18 cellular contexts compared by ENCODE assay signal in genomic region chr17:82662711-82663261, GRCh38. TPM values are rescaled to one million over a fixed set of nuclear protein-coding genes. Genes with fewer than 3 reads are reported as not detected.
DNase-seq lines count a peak whose midpoint lies in the region; ATAC-seq and TF ChIP-seq lines count a peak whose summit lies in the region.
"Had no signal": no experiment of that assay in that cellular context is flagged by ENCODE, and none has a peak within 500 bp of the region (broad histone marks: within the 10 kb centered on the region; RNA-seq: fewer than 3 reads in every experiment).

No MANE protein-coding gene starts in this region.

- H2BK5ac ChIP-seq in mesenchymal stem cell (ENCODE audit: low read depth, low read length, poor library complexity, severe bottlenecking), result no peak overlapping the region

- H3K4me2 ChIP-seq in mammary epithelial cell (ENCODE audit: insufficient read depth, low read depth, low read length), result no peak overlapping the region
- H3K4me2 ChIP-seq in mesenchymal stem cell (ENCODE audit: low read length, poor library complexity, severe bottlenecking), result no peak overlapping the region

- H3K23ac ChIP-seq in mesenchymal stem cell (ENCODE audit: low read length in 2 of 2), result no peak overlapping the region

- H3K36me3 ChIP-seq in mammary epithelial cell (ENCODE audit: insufficient read depth, low read length) (no peaks in the 10 kb centered on the region), mesenchymal stem cell (ENCODE audit: control insufficient read depth in 1 of 2, insufficient read depth in 2 of 2, low read depth in 1 of 2, low read length in 2 of 2) (peaks cover 7 to 69% of the 10 kb centered on the region in 2 experiments), spleen (peaks cover 0 to 22% (median 0%) of the 10 kb centered on the region in 6 donors)

- H2BK120ac ChIP-seq in mesenchymal stem cell (ENCODE audit: low read depth, low read length), result no peak overlapping the region

- no peak overlapping the region for H2BK12ac ChIP-seq in mesenchymal stem cell (ENCODE audit: low read length in 2 of 2)

- no peak overlapping the region for H4K8ac ChIP-seq in mesenchymal stem cell (ENCODE audit: low read length)

- no peak for ATAC-seq in HG02678 (IDR thresholded peaks at IDR 0.05; ENCODE audit: unreplicated experiment)
- ATAC-seq: HCT116 had no signal

- H3K9me3 Mint-ChIP-seq in MCF 10A (ENCODE audit: unreplicated experiment), result no peaks in the 10 kb centered on the region

- no peak overlapping the region for H2AK5ac ChIP-seq in mesenchymal stem cell (ENCODE audit: low read length, severe bottlenecking)

- no peak overlapping the region for H2AFZ ChIP-seq in mammary epithelial cell (ENCODE audit: low read depth, low read length)
- no peak overlapping the region for H2AFZ ChIP-seq in mesenchymal stem cell (ENCODE audit: low read depth, low read length)

- H3K18ac ChIP-seq in mesenchymal stem cell (ENCODE audit: low read depth in 1 of 2, low read length in 2 of 2), result no peak overlapping the region

- no peak overlapping the region for H3K4ac ChIP-seq in mesenchymal stem cell (ENCODE audit: low read depth in 1 of 2, low read length in 2 of 2)

- intact Hi-C loops in MCF 10A (cut with micrococcal nuclease) (no loop called here), mammary epithelial cell (cut with micrococcal nuclease) (no loop called here), dorsolateral prefrontal cortex (cut with DNase I) (no loop called here), spleen (cut with DNase I; ENCODE audit: low total_unique reads) (no loop called here)

- peaks cover 3% of the 10 kb centered on the region for H3K79me1 ChIP-seq in mesenchymal stem cell (replicated peaks; ENCODE audit: low read length, poor library complexity, severe bottlenecking)

- peaks cover 6% of the 10 kb centered on the region for H3K36me3 Mint-ChIP-seq in MCF 10A (ENCODE audit: insufficient read depth, unreplicated experiment)

- H3K4me1 Mint-ChIP-seq in MCF 10A (ENCODE audit: insufficient read depth, unreplicated experiment), result no peaks in the 10 kb centered on the region

- H3K4me3 ChIP-seq in mammary epithelial cell (replicated peaks in 1 of 3; ENCODE audit: insufficient read depth in 1 of 3, low read depth in 2 of 3, low read length in 3 of 3) (no peak overlapping the region), dorsolateral prefrontal cortex (peak overlapping the region in 21 of 59 donors; percentile 30 to 60 (median 44)), mesenchymal stem cell (ENCODE audit: insufficient read depth in 1 of 2, low read depth in 1 of 2, low read length in 2 of 2) (no peak overlapping the region), spleen (no peak overlapping the region)

- H3K9ac ChIP-seq in mammary epithelial cell (ENCODE audit: insufficient read depth, low read length) (no peak overlapping the region), mesenchymal stem cell (ENCODE audit: low read length) (no peak overlapping the region)

- POLR2A ChIA-PET in MCF 10A (lab: Yijun Ruan, JAX), result interaction anchor here (0.6 kb wide), 1 partner anchor 10 kb away, joined by 3 read pairs; no protein-coding TSS in a partner anchor

- TF ChIP-seq CTCF in MCF 10A (IDR thresholded peaks at IDR 0.05; ENCODE audit: unreplicated experiment), result no peak
- TF ChIP-seq CTCF in mammary epithelial cell (conservative IDR thresholded peaks at IDR 0.05 in 1 of 2, IDR thresholded peaks at IDR 0.05 in 1 of 2; ENCODE audit: extremely low read depth in 1 of 2, insufficient read depth in 1 of 2, low read depth in 1 of 2, low read length in 2 of 2), result no peak
- no peak for TF ChIP-seq CTCF in dorsolateral prefrontal cortex (IDR thresholded peaks at IDR 0.05 in 54 of 56, conservative IDR thresholded peaks at IDR 0.05 in 2 of 56; ENCODE audit: low read depth in 1 of 56, partially characterized antibody in 56 of 56)
- TF ChIP-seq CTCF in spleen (IDR thresholded peaks at IDR 0.05 in 8 of 11, conservative IDR thresholded peaks at IDR 0.05 in 3 of 11), result no peak

- no peak overlapping the region for H3K4me3 Mint-ChIP-seq in MCF 10A (ENCODE audit: unreplicated experiment)

- no peaks in the 10 kb centered on the region for H3K4me1 ChIP-seq in mammary epithelial cell (ENCODE audit: insufficient read depth, low read length)
- peaks cover 6% of the 10 kb centered on the region for H3K4me1 ChIP-seq in mesenchymal stem cell (ENCODE audit: control insufficient read depth, insufficient read depth, low read depth, low read length)
- no peaks in the 10 kb centered on the region for H3K4me1 ChIP-seq in spleen

- H3K14ac ChIP-seq in mesenchymal stem cell (ENCODE audit: low read length in 2 of 2), result no peak overlapping the region

- no peak overlapping the region for H4K91ac ChIP-seq in mesenchymal stem cell (ENCODE audit: low read length)

- CTCF ChIA-PET in MCF 10A (lab: Yijun Ruan, JAX), result no interaction called here
- CTCF ChIA-PET in mammary epithelial cell (lab: Charles Lee; ENCODE audit: low non-redundant PET), result no interaction called here

- peak overlapping the region; percentile 75 for H3K27ac Mint-ChIP-seq in MCF 10A (ENCODE audit: low read depth, unreplicated experiment)

- H3K27me3 Mint-ChIP-seq in MCF 10A (ENCODE audit: insufficient read depth, unreplicated experiment), result no peaks in the 10 kb centered on the region

- no TSS peak for BruUV-seq in MCF 10A (replicated peaks; lab: Mats Ljungman, UMichigan)
- BruUV-seq in mammary epithelial cell (replicated peaks; lab: Mats Ljungman, UMichigan), result no TSS peak

- no peak for DNase-seq in MCF 10A (ENCODE audit: unreplicated experiment)
- no peak for DNase-seq in mammary epithelial cell
- peak in 3 of 10 donors; percentile 26 to 36 (median 35) for DNase-seq in dorsolateral prefrontal cortex
- no peak for DNase-seq in mesenchymal stem cell
- DNase-seq in spleen, result peak; percentile 62
- DNase-seq in D341Med (ENCODE audit: low spot score), result no peak
- DNase-seq in NCI-H1092 (lab: John Stamatoyannopoulos, UW), result no peak
- DNase-seq: AML-193, DMS79, Karpas-422, NCI-H1417, NCI-H187, NCI-H2107, NCI-H446 treated with DMSO at 0.1 percent for 48 hours, NCI-H526 treated with DMSO at 0.1 percent for 48 hours, SHP77 had no signal

- H3K27me3 ChIP-seq in mammary epithelial cell (ENCODE audit: insufficient read depth, low read length), result no peaks in the 10 kb centered on the region
- H3K27me3 ChIP-seq in dorsolateral prefrontal cortex, result no peaks in the 10 kb centered on the region
- H3K27me3 ChIP-seq in mesenchymal stem cell (ENCODE audit: control insufficient read depth in 1 of 2, insufficient read depth in 1 of 2, low read length in 2 of 2), result no peaks in the 10 kb centered on the region
- H3K27me3 ChIP-seq in spleen (replicated peaks in 1 of 7), result no peaks in the 10 kb centered on the region

- no peaks in the 10 kb centered on the region for H3K9me3 ChIP-seq in mammary epithelial cell (replicated peaks; ENCODE audit: insufficient read depth, low read length)
- no peaks in the 10 kb centered on the region for H3K9me3 ChIP-seq in mesenchymal stem cell (ENCODE audit: control insufficient read depth, low read length)
- H3K9me3 ChIP-seq in spleen, result no peaks in the 10 kb centered on the region

- in situ Hi-C loops in mammary epithelial cell (cut with MboI; ENCODE audit: low sequenced_read_pairs in 2 of 2), result no loop called here

- no peaks in the 10 kb centered on the region for H4K20me1 ChIP-seq in mammary epithelial cell (ENCODE audit: insufficient read depth, low read length)

- dilution Hi-C loops in mammary epithelial cell (cut with HindIII; ENCODE audit: low sequenced_read_pairs), result no loop called here

- H3K79me2 ChIP-seq in mammary epithelial cell (ENCODE audit: insufficient read depth, low read length), result no peaks in the 10 kb centered on the region

- no peak for TF ChIP-seq POLR2A in spleen (IDR thresholded peaks at IDR 0.05)

- 92% methylated on average over 10 of the region's 20 CpGs for WGBS in mammary epithelial cell (ENCODE audit: low coverage, missing lambda C conversion rate)
- 87% methylated on average over 20 of the region's 20 CpGs for WGBS in mesenchymal stem cell
- 82 to 92% (median 89%) methylated on average over 18 to 20 of the region's 20 CpGs for WGBS in spleen, 5 donors

- H3K27ac ChIP-seq in mammary epithelial cell (ENCODE audit: insufficient read depth, low read depth, low read length) (no peak overlapping the region), dorsolateral prefrontal cortex (peak overlapping the region in 40 of 59 donors; percentile 4 to 87 (median 58)), mesenchymal stem cell (ENCODE audit: low read length, poor library complexity, severe bottlenecking) (no peak overlapping the region), spleen (no peak overlapping the region)

- peak overlapping the region; percentile 9 for H2BK15ac ChIP-seq in mesenchymal stem cell (ENCODE audit: low read depth, poor library complexity, severe bottlenecking)

RNA-seq across cellular contexts. Expression of gene WDR45B, which starts 14.5 kb away (rescaled TPM):
- 87.3 and 88.3 TPM in 2 replicates for total RNA-seq in MCF 10A (2022)
- 10 to 100 TPM; 62.2 to 68.4 TPM for total RNA-seq in mammary epithelial cell
- polyA plus RNA-seq in mammary epithelial cell, result 71.9 TPM
- polyA minus RNA-seq in mammary epithelial cell, result 71.2 TPM
- total RNA-seq in dorsolateral prefrontal cortex, result 100 to 1,000 TPM in 7 of 120 experiments, 10 to 100 TPM in 113; 61.0 to 110 (median 83.4) TPM
- polyA plus RNA-seq in mesenchymal stem cell (2013, experiment 1 of 2), result 65.7 TPM
- 65.3 TPM for polyA plus RNA-seq in mesenchymal stem cell (2013, experiment 2 of 2)
- 10 to 100 TPM; 62.6 to 80.2 (median 67.0) TPM for total RNA-seq in spleen
- 10 to 100 TPM; 30.9 to 52.7 (median 34.9) TPM for polyA plus RNA-seq in spleen

RNA-seq across cellular contexts. Expression of gene RAB40B, which starts 35.7 kb away (rescaled TPM):
- total RNA-seq in MCF 10A (2022) (5.9 and 6.3 TPM in 2 replicates), mammary epithelial cell (10 to 100 TPM; 13.3 to 17.8 TPM), dorsolateral prefrontal cortex (100 to 1,000 TPM in 68 of 120 experiments, 10 to 100 TPM in 52; 61.9 to 320 (median 103) TPM), spleen (10 to 100 TPM in 2 of 7 donors, 1 to 10 TPM in 5; 4.1 to 13.6 (median 5.5) TPM)
- polyA plus RNA-seq in mammary epithelial cell (16.5 TPM), spleen (1 to 10 TPM; 5.3 to 8.6 (median 8.5) TPM)
- polyA minus RNA-seq in mammary epithelial cell, result 10.5 TPM
- 8.5 TPM for polyA plus RNA-seq in mesenchymal stem cell (2013, experiment 1 of 2)
- 7.7 TPM for polyA plus RNA-seq in mesenchymal stem cell (2013, experiment 2 of 2)

RNA-seq across cellular contexts. Expression of gene FN3KRP, which starts 53.7 kb away (rescaled TPM):
- total RNA-seq in MCF 10A (2022), result 21.5 and 24.4 TPM in 2 replicates
- total RNA-seq in mammary epithelial cell, result 10 to 100 TPM; 16.7 to 44.5 TPM
- polyA plus RNA-seq in mammary epithelial cell, result 27.2 TPM
- 52.6 TPM for polyA minus RNA-seq in mammary epithelial cell
- total RNA-seq in dorsolateral prefrontal cortex, result 10 to 100 TPM; 32.3 to 70.7 (median 49.0) TPM
- 13.0 TPM for polyA plus RNA-seq in mesenchymal stem cell (2013, experiment 1 of 2)
- polyA plus RNA-seq in mesenchymal stem cell (2013, experiment 2 of 2), result 12.8 TPM
- total RNA-seq in spleen, result 10 to 100 TPM; 16.3 to 35.1 (median 21.2) TPM
- polyA plus RNA-seq in spleen, result 10 to 100 TPM; 25.4 to 33.3 (median 27.4) TPM

Comparison
In these comparisons a context has a peak if more than half of its experiments do, and no peak if none do; other contexts are left out.
1. H3K27ac ChIP-seq: peak in dorsolateral prefrontal cortex (40 of 59); none in mammary epithelial cell (single experiment), mesenchymal stem cell (single experiment) and spleen (0 of 8).